ENCODE assay signal across 8 cellular contexts in genomic region chr22:31749636-31750364, GRCh38. TPM values are rescaled to one million over a fixed set of nuclear protein-coding genes. Genes with fewer than 3 reads are reported as not detected.
DNase-seq lines count a peak whose midpoint lies in the region; ATAC-seq and TF ChIP-seq lines count a peak whose summit lies in the region.

Gene PRR14L (minus strand): TSS chr22:31750132. CDS start chr22:31738860, 11,272 bp downstream.

- intact Hi-C loops in breast epithelium (cut with DNase I; ENCODE audit: low total_unique reads), result no loop called here

- peak; percentile 8 for TF ChIP-seq CTCF in AG04449 (IDR thresholded peaks at IDR 0.05; ENCODE audit: insufficient read depth, low read length, missing control alignments)
- TF ChIP-seq CTCF in WERI-Rb-1 (IDR thresholded peaks at IDR 0.05; ENCODE audit: low read depth, low read length), result peak; percentile 1; the same call in 1 of the 2 replicates
- no peak for TF ChIP-seq CTCF in breast epithelium (IDR thresholded peaks at IDR 0.05)

- H3K36me3 ChIP-seq in WERI-Rb-1 (peaks cover 10% of the 10 kb centered on the region), breast epithelium (no peaks in the 10 kb centered on the region), iPS-18a (ENCODE audit: control insufficient read depth, low read depth, low read length) (peaks cover 8% of the 10 kb centered on the region), skeletal muscle satellite cell (ENCODE audit: insufficient read depth, low read length) (peaks cover 13% of the 10 kb centered on the region)

- H3K9me3 ChIP-seq in WERI-Rb-1 (ENCODE audit: severe bottlenecking) (no peaks in the 10 kb centered on the region), breast epithelium (no peaks in the 10 kb centered on the region), iPS-18a (ENCODE audit: control insufficient read depth, low read depth, low read length) (no peaks in the 10 kb centered on the region), skeletal muscle satellite cell (replicated peaks; ENCODE audit: low read length) (no peaks in the 10 kb centered on the region)

- H3K9ac ChIP-seq in iPS-18a (ENCODE audit: low read length) (peak within 1 kb of the TSS; percentile 91), skeletal muscle satellite cell (ENCODE audit: low read depth, low read length) (peak within 1 kb of the TSS; percentile 98)

- POLR2A ChIA-PET in AG04449 (lab: Yijun Ruan, JAX), result no interaction called here

- H3K4me3 ChIP-seq in AG04449 (ENCODE audit: low read depth, low read length), result peak within 1 kb of the TSS; percentile 85
- peak within 1 kb of the TSS; percentile 98 for H3K4me3 ChIP-seq in WERI-Rb-1 (ENCODE audit: low read depth, low read length)
- peak within 1 kb of the TSS; percentile 88 to 100 (median 93) for H3K4me3 ChIP-seq in breast epithelium
- peak within 1 kb of the TSS; percentile 78 for H3K4me3 ChIP-seq in iPS-18a (ENCODE audit: low read length)
- H3K4me3 ChIP-seq in skeletal muscle satellite cell (ENCODE audit: low read length), result peak within 1 kb of the TSS; percentile 79

- DNase-seq in AG04449 (ENCODE audit: low read depth, low spot score) (peak; percentile 34), NCI-H2227 (lab: John Stamatoyannopoulos, UW; ENCODE audit: unreplicated experiment) (peak; percentile 94), WERI-Rb-1 (peak; percentile 98), breast epithelium (ENCODE audit: low spot score in 2 of 2) (peak; percentile 97 to 99)

- TF ChIP-seq POLR2A in breast epithelium (IDR thresholded peaks at IDR 0.05), result peak; percentile 68

- H3K4me1 ChIP-seq in breast epithelium (peaks cover 0 to 10% of the 10 kb centered on the region in 2 donors), iPS-18a (ENCODE audit: control insufficient read depth, low read depth, low read length) (peaks cover 39% of the 10 kb centered on the region), skeletal muscle satellite cell (ENCODE audit: control insufficient read depth, insufficient read depth, low read length) (peaks cover 30% of the 10 kb centered on the region)

- peak; percentile 72 for ATAC-seq in GM18907 (IDR thresholded peaks at IDR 0.05; ENCODE audit: unreplicated experiment)
- ATAC-seq in HG03139 (IDR thresholded peaks at IDR 0.05; ENCODE audit: unreplicated experiment), result peak; percentile 50

- H3K27me3 ChIP-seq in WERI-Rb-1 (ENCODE audit: insufficient read depth, low read depth, severe bottlenecking) (no peaks in the 10 kb centered on the region), breast epithelium (no peaks in the 10 kb centered on the region), iPS-18a (ENCODE audit: control insufficient read depth, insufficient read depth, low read length) (no peaks in the 10 kb centered on the region), skeletal muscle satellite cell (ENCODE audit: control insufficient read depth, insufficient read depth, low read length) (no peaks in the 10 kb centered on the region)

- CTCF ChIA-PET in AG04449 (lab: Yijun Ruan, JAX), result interaction anchor here (0.9 to 4.8 kb wide), 3 partner anchors 85 to 188 kb away, joined by 3 to 20 read pairs (median 8); no protein-coding TSS in a partner anchor

- peak within 1 kb of the TSS; percentile 93 for H3K4me2 ChIP-seq in skeletal muscle satellite cell (ENCODE audit: low read length)

- H3K27ac ChIP-seq in WERI-Rb-1, result peak within 1 kb of the TSS; percentile 89
- peak within 1 kb of the TSS; percentile 91 to 92 for H3K27ac ChIP-seq in breast epithelium
- H3K27ac ChIP-seq in iPS-18a (ENCODE audit: low read length), result peak within 1 kb of the TSS; percentile 79

RNA-seq across cellular contexts. Expression of gene PRR14L, which starts in this region (rescaled TPM):
- 10 to 100 TPM; 24.9 to 31.3 (median 27.5) TPM for total RNA-seq in breast epithelium
- total RNA-seq in skeletal muscle satellite cell (2012; rRNA removed), result 13.9 and 16.2 TPM in 2 replicates

Comparison
In these comparisons a context has a peak if more than half of its experiments do, and no peak if none do; other contexts are left out.
1. Peak in every context shown above with its lines: DNase-seq, ATAC-seq, H3K4me3 ChIP-seq and H3K27ac ChIP-seq.
2. DNase-seq: peak in every context shown above with its lines; median percentile 98 in WERI-Rb-1; 98 in breast epithelium; 94 in NCI-H2227; 34 in AG04449.
3. CTCF ChIP-seq: peak in AG04449 (single experiment) and WERI-Rb-1 (single experiment); none in breast epithelium (0 of 3).